Comparison of ENCODE assay signal across 1 cellular context in the genomic region with DNA sequence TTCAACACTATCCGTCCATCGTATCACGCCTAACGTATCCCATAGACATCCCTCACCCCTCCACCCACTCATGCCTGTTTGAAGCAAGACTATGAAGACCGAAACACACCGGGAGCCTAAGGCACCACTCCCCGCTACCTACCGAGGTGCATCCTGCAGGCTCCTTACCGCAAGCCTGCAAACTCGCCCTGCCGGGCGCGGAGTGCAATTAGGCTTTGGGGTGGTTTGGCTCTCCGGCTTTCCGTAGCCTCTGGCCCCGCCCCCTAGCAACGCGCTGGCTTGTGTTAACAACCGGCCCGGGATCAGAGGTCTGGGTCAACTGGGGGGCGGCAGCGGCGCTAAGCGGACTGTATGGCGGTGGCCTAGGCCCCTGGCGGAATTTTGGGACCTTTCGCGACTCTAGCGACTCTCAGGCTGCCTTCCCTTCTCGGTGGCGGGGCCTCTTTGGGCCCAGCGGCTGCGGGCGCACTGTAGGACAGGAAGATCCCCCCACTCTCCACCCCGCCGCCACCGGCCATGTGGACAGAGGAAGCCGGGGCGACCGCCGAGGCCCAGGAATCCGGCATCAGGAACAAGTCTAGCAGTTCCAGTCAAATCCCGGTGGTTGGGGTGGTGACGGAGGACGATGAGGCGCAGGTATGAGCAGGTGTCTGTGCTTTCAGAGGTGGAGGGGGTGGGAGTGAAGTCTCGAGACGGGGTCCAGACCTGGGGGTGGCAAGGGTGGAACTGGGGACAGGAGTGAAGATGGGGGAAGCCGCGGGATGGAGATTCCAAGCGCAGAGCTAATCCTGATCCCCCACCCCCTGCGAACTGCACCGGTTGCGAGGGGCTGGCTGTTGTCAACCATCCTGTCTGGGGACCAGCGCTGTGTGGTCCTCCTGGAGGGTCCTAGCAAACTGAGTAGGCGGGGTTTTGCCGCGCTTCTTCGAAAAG.
TF ChIP-seq lines count a peak whose summit lies in the region.

Gene CFAP69 (plus strand): TSS at position 266 of the 933 bp plus-strand sequence. CDS start 251 bp downstream, at position 517.

TF ChIP-seq in HEK293, 187 proteins besides CTCF, POLR2A, EP300 and RAD21 (continued from another document and continues in another):
- TF ChIP-seq ZNF26 (tag by site-specific recombination; IDR thresholded peaks at IDR 0.05), result no peak
- TF ChIP-seq ZNF302 (tag by site-specific recombination; IDR thresholded peaks at IDR 0.05; ENCODE audit: low read depth), result no peak
- TF ChIP-seq ZNF561 (tag by site-specific recombination; IDR thresholded peaks at IDR 0.05; ENCODE audit: borderline replicate concordance), result peak; percentile 27; the same call in 1 of the 2 replicates
- TF ChIP-seq REPIN1 (tag by site-specific recombination; IDR thresholded peaks at IDR 0.05; ENCODE audit: low read depth), result no peak
- TF ChIP-seq ZNF473 (tag by site-specific recombination; IDR thresholded peaks at IDR 0.05), result no peak
- TF ChIP-seq ZNF214 (tag by site-specific recombination; IDR thresholded peaks at IDR 0.05; ENCODE audit: borderline replicate concordance), result no peak
- peak; percentile 38; the same call in 1 of the 2 replicates for TF ChIP-seq ZBTB48 (tag by site-specific recombination; IDR thresholded peaks at IDR 0.05)
- TF ChIP-seq KLF17 (tag by site-specific recombination; IDR thresholded peaks at IDR 0.05), result no peak; the same call in 1 of the 2 replicates
- TF ChIP-seq, protein P1, sequence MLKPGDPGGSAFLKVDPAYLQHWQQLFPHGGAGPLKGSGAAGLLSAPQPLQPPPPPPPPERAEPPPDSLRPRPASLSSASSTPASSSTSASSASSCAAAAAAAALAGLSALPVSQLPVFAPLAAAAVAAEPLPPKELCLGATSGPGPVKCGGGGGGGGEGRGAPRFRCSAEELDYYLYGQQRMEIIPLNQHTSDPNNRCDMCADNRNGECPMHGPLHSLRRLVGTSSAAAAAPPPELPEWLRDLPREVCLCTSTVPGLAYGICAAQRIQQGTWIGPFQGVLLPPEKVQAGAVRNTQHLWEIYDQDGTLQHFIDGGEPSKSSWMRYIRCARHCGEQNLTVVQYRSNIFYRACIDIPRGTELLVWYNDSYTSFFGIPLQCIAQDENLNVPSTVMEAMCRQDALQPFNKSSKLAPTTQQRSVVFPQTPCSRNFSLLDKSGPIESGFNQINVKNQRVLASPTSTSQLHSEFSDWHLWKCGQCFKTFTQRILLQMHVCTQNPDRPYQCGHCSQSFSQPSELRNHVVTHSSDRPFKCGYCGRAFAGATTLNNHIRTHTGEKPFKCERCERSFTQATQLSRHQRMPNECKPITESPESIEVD (tag by site-specific recombination; IDR thresholded peaks at IDR 0.05), result no peak
- no peak for TF ChIP-seq ZNF416 (tag by site-specific recombination; IDR thresholded peaks at IDR 0.05)
- no peak for TF ChIP-seq GLI2 (tag by site-specific recombination; IDR thresholded peaks at IDR 0.05; ENCODE audit: borderline replicate concordance, low read depth)
- TF ChIP-seq ZNF629 (tag by site-specific recombination; IDR thresholded peaks at IDR 0.05), result 0 out of 2 replicates have a peak, but pooled peaks have one; percentile 47
- no peak for TF ChIP-seq ZNF658 (tag by site-specific recombination; IDR thresholded peaks at IDR 0.05)
- no peak for TF ChIP-seq MYNN (tag by site-specific recombination; IDR thresholded peaks at IDR 0.05; ENCODE audit: borderline replicate concordance)
- TF ChIP-seq ZNF704 (tag by site-specific recombination; IDR thresholded peaks at IDR 0.05), result no peak
- TF ChIP-seq ZNF530 (tag by site-specific recombination; IDR thresholded peaks at IDR 0.05; ENCODE audit: low read depth), result no peak
- no peak for TF ChIP-seq ZNF707 (tag by site-specific recombination; IDR thresholded peaks at IDR 0.05)
- TF ChIP-seq ZNF768 (tag by site-specific recombination; IDR thresholded peaks at IDR 0.05), result no peak
- TF ChIP-seq ZNF623 (tag by site-specific recombination; IDR thresholded peaks at IDR 0.05), result no peak
- no peak for TF ChIP-seq ZNF654 (tag by site-specific recombination; IDR thresholded peaks at IDR 0.05; ENCODE audit: low read depth)
- TF ChIP-seq ZNF133 (tag by site-specific recombination; IDR thresholded peaks at IDR 0.05), result no peak
- TF ChIP-seq ZNF610 (tag by site-specific recombination; IDR thresholded peaks at IDR 0.05; ENCODE audit: borderline replicate concordance), result no peak
- TF ChIP-seq KLF10 (tag by site-specific recombination; IDR thresholded peaks at IDR 0.05), result no peak
- no peak for TF ChIP-seq ZNF626 (tag by site-specific recombination; IDR thresholded peaks at IDR 0.05)
- TF ChIP-seq EGR2 (tag by site-specific recombination; IDR thresholded peaks at IDR 0.05; ENCODE audit: low read depth), result no peak
- peak; percentile 70 for TF ChIP-seq GLIS2 (tag by site-specific recombination; IDR thresholded peaks at IDR 0.05)
- TF ChIP-seq ZNF23 (tag by site-specific recombination; IDR thresholded peaks at IDR 0.05; ENCODE audit: borderline replicate concordance), result no peak
- no peak; the same call in 1 of the 2 replicates for TF ChIP-seq SP2 (tag by site-specific recombination; IDR thresholded peaks at IDR 0.05)
- TF ChIP-seq KLF16 (tag by site-specific recombination; IDR thresholded peaks at IDR 0.05), result peak; percentile 66; the same call in 1 of the 2 replicates
- peak; percentile 59 for TF ChIP-seq ZXDB (tag by site-specific recombination; IDR thresholded peaks at IDR 0.05)
- no peak for TF ChIP-seq ZNF510 (tag by site-specific recombination; IDR thresholded peaks at IDR 0.05; ENCODE audit: insufficient replicate concordance)
- no peak for TF ChIP-seq ZNF488 (tag by site-specific recombination; IDR thresholded peaks at IDR 0.05)
- TF ChIP-seq, protein P2, sequence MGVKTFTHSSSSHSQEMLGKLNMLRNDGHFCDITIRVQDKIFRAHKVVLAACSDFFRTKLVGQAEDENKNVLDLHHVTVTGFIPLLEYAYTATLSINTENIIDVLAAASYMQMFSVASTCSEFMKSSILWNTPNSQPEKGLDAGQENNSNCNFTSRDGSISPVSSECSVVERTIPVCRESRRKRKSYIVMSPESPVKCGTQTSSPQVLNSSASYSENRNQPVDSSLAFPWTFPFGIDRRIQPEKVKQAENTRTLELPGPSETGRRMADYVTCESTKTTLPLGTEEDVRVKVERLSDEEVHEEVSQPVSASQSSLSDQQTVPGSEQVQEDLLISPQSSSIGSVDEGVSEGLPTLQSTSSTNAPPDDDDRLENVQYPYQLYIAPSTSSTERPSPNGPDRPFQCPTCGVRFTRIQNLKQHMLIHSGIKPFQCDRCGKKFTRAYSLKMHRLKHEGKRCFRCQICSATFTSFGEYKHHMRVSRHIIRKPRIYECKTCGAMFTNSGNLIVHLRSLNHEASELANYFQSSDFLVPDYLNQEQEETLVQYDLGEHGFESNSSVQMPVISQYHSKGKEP (tag by site-specific recombination; IDR thresholded peaks at IDR 0.05), result peak; percentile 82
- TF ChIP-seq ZBTB21 (tag by site-specific recombination; IDR thresholded peaks at IDR 0.05), result no peak
- TF ChIP-seq ZNF48 (tag by site-specific recombination; IDR thresholded peaks at IDR 0.05), result no peak
- peak; percentile 48; the same call in 1 of the 2 replicates for TF ChIP-seq SP7 (tag by site-specific recombination; IDR thresholded peaks at IDR 0.05)
- TF ChIP-seq ZNF549 (tag by site-specific recombination; IDR thresholded peaks at IDR 0.05), result no peak
- TF ChIP-seq ZFP3 (tag by site-specific recombination; IDR thresholded peaks at IDR 0.05; ENCODE audit: low read depth), result no peak
- no peak for TF ChIP-seq SETDB1 (IDR thresholded peaks at IDR 0.05; ENCODE audit: insufficient read length, low read length)
- TF ChIP-seq ZBTB6 (tag by site-specific recombination; IDR thresholded peaks at IDR 0.05), result no peak
- no peak for TF ChIP-seq ZNF114 (tag by site-specific recombination; IDR thresholded peaks at IDR 0.05)
- TF ChIP-seq ZNF571 (tag by site-specific recombination; IDR thresholded peaks at IDR 0.05), result no peak
- TF ChIP-seq ZNF24 (tag by site-specific recombination; IDR thresholded peaks at IDR 0.05), result no peak
- no peak for TF ChIP-seq ZNF324 (tag by site-specific recombination; IDR thresholded peaks at IDR 0.05)
- TF ChIP-seq ZNF362 (tag by site-specific recombination; IDR thresholded peaks at IDR 0.05), result no peak
- no peak for TF ChIP-seq ZNF132 (tag by site-specific recombination; IDR thresholded peaks at IDR 0.05; ENCODE audit: borderline replicate concordance)
- TF ChIP-seq, protein P3, sequence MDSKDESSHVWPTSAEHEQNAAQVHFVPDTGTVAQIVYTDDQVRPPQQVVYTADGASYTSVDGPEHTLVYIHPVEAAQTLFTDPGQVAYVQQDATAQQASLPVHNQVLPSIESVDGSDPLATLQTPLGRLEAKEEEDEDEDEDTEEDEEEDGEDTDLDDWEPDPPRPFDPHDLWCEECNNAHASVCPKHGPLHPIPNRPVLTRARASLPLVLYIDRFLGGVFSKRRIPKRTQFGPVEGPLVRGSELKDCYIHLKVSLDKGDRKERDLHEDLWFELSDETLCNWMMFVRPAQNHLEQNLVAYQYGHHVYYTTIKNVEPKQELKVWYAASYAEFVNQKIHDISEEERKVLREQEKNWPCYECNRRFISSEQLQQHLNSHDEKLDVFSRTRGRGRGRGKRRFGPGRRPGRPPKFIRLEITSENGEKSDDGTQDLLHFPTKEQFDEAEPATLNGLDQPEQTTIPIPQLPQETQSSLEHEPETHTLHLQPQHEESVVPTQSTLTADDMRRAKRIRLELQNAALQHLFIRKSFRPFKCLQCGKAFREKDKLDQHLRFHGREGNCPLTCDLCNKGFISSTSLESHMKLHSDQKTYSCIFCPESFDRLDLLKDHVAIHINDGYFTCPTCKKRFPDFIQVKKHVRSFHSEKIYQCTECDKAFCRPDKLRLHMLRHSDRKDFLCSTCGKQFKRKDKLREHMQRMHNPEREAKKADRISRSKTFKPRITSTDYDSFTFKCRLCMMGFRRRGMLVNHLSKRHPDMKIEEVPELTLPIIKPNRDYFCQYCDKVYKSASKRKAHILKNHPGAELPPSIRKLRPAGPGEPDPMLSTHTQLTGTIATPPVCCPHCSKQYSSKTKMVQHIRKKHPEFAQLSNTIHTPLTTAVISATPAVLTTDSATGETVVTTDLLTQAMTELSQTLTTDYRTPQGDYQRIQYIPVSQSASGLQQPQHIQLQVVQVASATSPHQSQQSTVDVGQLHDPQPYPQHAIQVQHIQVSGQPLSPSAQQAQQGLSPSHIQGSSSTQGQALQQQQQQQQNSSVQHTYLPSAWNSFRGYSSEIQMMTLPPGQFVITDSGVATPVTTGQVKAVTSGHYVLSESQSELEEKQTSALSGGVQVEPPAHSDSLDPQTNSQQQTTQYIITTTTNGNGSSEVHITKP (tag by site-specific recombination; IDR thresholded peaks at IDR 0.05), result peak; percentile 87
- peak; percentile 64 for TF ChIP-seq ZIC2 (tag by site-specific recombination; IDR thresholded peaks at IDR 0.05)
- TF ChIP-seq ZNF701 (tag by site-specific recombination; IDR thresholded peaks at IDR 0.05), result no peak
- no peak for TF ChIP-seq ZNF585B (tag by site-specific recombination; IDR thresholded peaks at IDR 0.05)
- no peak for TF ChIP-seq ZNF391 (tag by site-specific recombination; IDR thresholded peaks at IDR 0.05; ENCODE audit: borderline replicate concordance, low read depth)
- TF ChIP-seq ZNF660 (tag by site-specific recombination; IDR thresholded peaks at IDR 0.05), result peak; percentile 66; the same call in 1 of the 2 replicates
